In genomic region chr22:44462246-44463015, GRCh38 we compare ENCODE assay signal across 25 cellular contexts.
"Had no signal": no experiment of that assay in that cellular context is flagged by ENCODE, and none has a peak within 500 bp of the region (broad histone marks: within the 10 kb centered on the region; RNA-seq: fewer than 3 reads in every experiment).

No MANE protein-coding gene starts in this region.

- ATAC-seq: activated naive CD4-positive, alpha-beta T cell treated with anti-CD3 and anti-CD28 coated beads, Interleukin-2, amount 50 U/mL, for 72 hours; activated T-cell treated with anti-CD3 and anti-CD28 coated beads, Interleukin-2, amount 50 U/mL, for 72 hours; heart right ventricle; right cardiac atrium; stimulated activated naive CD8-positive, alpha-beta T cell treated with anti-CD3 and anti-CD28 coated beads, Interleukin-15, Interleukin-2, amounts not matched to agents 100 U/mL and 50 U/mL, for 24 hours; T-helper 17 cell had no signal

- H3K4me1 ChIP-seq: breast epithelium, esophagus squamous epithelium, heart right ventricle, parathyroid adenoma, uterus had no signal

- H3K4me3 Mint-ChIP-seq: activated T-cell treated with anti-CD3 and anti-CD28 coated beads, Interleukin-2, amount 50 U/mL, for 72 hours; dendritic cell treated with granulocyte-macrophage colony-stimulating factor and Interleukin-4, amounts not matched to agents 40 ng/mL and 50 ng/mL, for 4 days; endodermal cell; mesothelial cell of epicardium; naive B cell; nephron progenitor cell; T-helper 17 cell; type B pancreatic cell had no signal

- H3K27ac ChIP-seq: breast epithelium, esophagus squamous epithelium, heart right ventricle, neutrophil, parathyroid adenoma, uterus had no signal

- H3K9me3 ChIP-seq: breast epithelium, esophagus squamous epithelium, neutrophil, uterus had no signal

- H3K36me3 Mint-ChIP-seq: mesothelial cell of epicardium, type B pancreatic cell had no signal

- H3K9ac ChIP-seq: parathyroid adenoma had no signal

- H3K4me3 ChIP-seq: breast epithelium, esophagus squamous epithelium, heart right ventricle, uterus had no signal

- H3K27me3 Mint-ChIP-seq: T-helper 17 cell had no signal

- H3K36me3 ChIP-seq: breast epithelium, esophagus squamous epithelium, heart right ventricle, neutrophil, uterus had no signal

- H3K4me1 Mint-ChIP-seq: mesothelial cell of epicardium had no signal

- DNase-seq: activated CD4-positive, alpha-beta T cell treated with anti-CD3 and anti-CD28 coated beads for 1 hour; activated CD4-positive, alpha-beta T cell treated with anti-CD3 and anti-CD28 coated beads, Interleukin-2, amount 50 U/mL, for 1 hour; activated naive CD4-positive, alpha-beta T cell; activated T-cell treated with anti-CD3 and anti-CD28 coated beads for 4 hours; activated T-cell treated with anti-CD3 and anti-CD28 coated beads, Interleukin-2, amount 50 U/mL, for 72 hours; central memory CD4-positive, alpha-beta T cell; endodermal cell; esophagus squamous epithelium; foreskin melanocyte; heart right ventricle; mammary epithelial cell; naive B cell; nephron progenitor cell; right cardiac atrium; stimulated activated naive CD8-positive, alpha-beta T cell treated with anti-CD3 and anti-CD28 coated beads, Interleukin-15, Interleukin-2, amounts not matched to agents 100 U/mL and 50 U/mL, for 24 hours; T-helper 17 cell; T1000; uterus had no signal

- H3K27ac Mint-ChIP-seq: activated naive CD4-positive, alpha-beta T cell treated with anti-CD3 and anti-CD28 coated beads, Interleukin-2, amount 50 U/mL, for 72 hours; activated T-cell treated with anti-CD3 and anti-CD28 coated beads, Interleukin-2, amount 50 U/mL, for 72 hours; dendritic cell treated with granulocyte-macrophage colony-stimulating factor and Interleukin-4, amounts not matched to agents 40 ng/mL and 50 ng/mL, for 4 days; endodermal cell; mesothelial cell of epicardium; nephron progenitor cell; T-helper 17 cell; type B pancreatic cell had no signal

- H3K27me3 ChIP-seq: breast epithelium, heart right ventricle, neutrophil, uterus had no signal

- H3K9me3 Mint-ChIP-seq: endodermal cell, type B pancreatic cell had no signal
